8 cellular contexts compared by ENCODE assay signal in the genomic region with DNA sequence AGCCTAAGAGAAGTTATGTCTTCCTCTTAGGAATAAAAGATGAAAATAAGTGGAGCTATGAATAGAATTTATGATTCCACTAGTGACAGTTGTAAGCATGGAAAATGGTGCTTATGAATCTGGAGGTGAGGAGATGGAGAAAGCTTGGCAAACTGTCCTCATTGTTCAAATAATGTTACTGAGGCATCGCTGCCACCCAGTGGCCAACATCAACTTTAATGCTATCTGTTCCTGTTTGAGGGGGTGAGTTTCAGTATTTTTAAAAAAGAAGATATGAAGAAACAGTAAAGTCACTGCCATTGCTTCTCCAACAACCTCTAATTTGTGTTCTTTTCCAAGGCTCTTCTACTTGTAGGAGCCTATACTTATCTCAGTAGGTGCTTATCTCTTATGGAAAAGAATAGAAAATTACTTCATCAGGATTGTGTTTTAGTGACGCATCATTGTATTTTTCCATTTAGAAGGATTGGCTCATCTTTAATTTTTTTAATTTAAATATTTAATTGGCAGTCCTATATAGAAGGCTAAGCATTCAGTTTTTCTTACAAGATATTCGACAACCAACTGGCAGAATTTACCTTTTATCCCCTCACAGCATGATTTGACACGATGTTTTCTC.
DNase-seq lines count a peak whose midpoint lies in the region; ATAC-seq and TF ChIP-seq lines count a peak whose summit lies in the region.

No MANE protein-coding gene starts in this region.

- DNase-seq in activated effector memory CD4-positive, alpha-beta T cell treated with anti-CD3 and anti-CD28 coated beads, Interleukin-2, amount 50 U/mL, for 16 hours = peak; percentile 65
- DNase-seq in activated effector memory CD4-positive, alpha-beta T cell treated with Interleukin-2 at 50 U/mL for 16 hours = no peak
- DNase-seq in HFF-Myc (ENCODE audit: extremely low read depth, low read depth) = peak; percentile 31
- peak; percentile 61 for DNase-seq in NCI-H146 treated with DMSO at 0.1 percent for 48 hours (lab: John Stamatoyannopoulos, UW; ENCODE audit: unreplicated experiment)
- peak; percentile 47 for DNase-seq in WTC11 (ENCODE audit: low spot score)
- DNase-seq in fibroblast of gingiva (ENCODE audit: low read depth) = peak; percentile 62
- DNase-seq in nephron progenitor cell = peak; percentile 23
- DNase-seq in NCI-H2029 (lab: John Stamatoyannopoulos, UW) = no peak

- CTCF ChIA-PET in WTC11 (lab: Charles Lee) = interaction anchor here (0.8 to 3.3 kb wide), 8 partner anchors 36 to 260 kb away, joined by 3 to 12 read pairs (median 6); a partner anchor contains a TSS

- H3K27ac Mint-ChIP-seq in WTC11 (no peak overlapping the region), nephron progenitor cell (no peak overlapping the region)

- H3K9me3 Mint-ChIP-seq in WTC11 = no peaks in the 10 kb centered on the region
- H3K9me3 Mint-ChIP-seq in nephron progenitor cell = no peaks in the 10 kb centered on the region

- H3K4me1 Mint-ChIP-seq in WTC11 (peaks cover 20% of the 10 kb centered on the region), nephron progenitor cell (no peaks in the 10 kb centered on the region)

- no peaks in the 10 kb centered on the region for H3K36me3 Mint-ChIP-seq in WTC11
- H3K36me3 Mint-ChIP-seq in nephron progenitor cell (ENCODE audit: low read depth) = no peaks in the 10 kb centered on the region

- POLR2A ChIA-PET in WTC11 (lab: Charles Lee) = no interaction called here

- peak; percentile 69 for ATAC-seq in WTC11

- H3K27me3 Mint-ChIP-seq in WTC11 (ENCODE audit: low read depth) (no peaks in the 10 kb centered on the region), nephron progenitor cell (ENCODE audit: low read depth, poor library complexity) (no peaks in the 10 kb centered on the region)

- H3K4me3 ChIP-seq in HFF-Myc (replicated peaks; ENCODE audit: low read depth, low read length) = no peak overlapping the region

- H3K4me3 Mint-ChIP-seq in WTC11 = no peak overlapping the region
- no peak overlapping the region for H3K4me3 Mint-ChIP-seq in nephron progenitor cell

- TF ChIP-seq CTCF in HFF-Myc (IDR thresholded peaks at IDR 0.05; ENCODE audit: low read depth, low read length, missing control alignments) (peak; percentile 48), WTC11 (IDR thresholded peaks at IDR 0.05) (no peak), nephron progenitor cell (IDR thresholded peaks at IDR 0.05) (peak; percentile 37)

TF ChIP-seq in WTC11, 78 proteins besides CTCF, POLR2A, EP300 and RAD21:
- TF ChIP-seq, protein P1, sequence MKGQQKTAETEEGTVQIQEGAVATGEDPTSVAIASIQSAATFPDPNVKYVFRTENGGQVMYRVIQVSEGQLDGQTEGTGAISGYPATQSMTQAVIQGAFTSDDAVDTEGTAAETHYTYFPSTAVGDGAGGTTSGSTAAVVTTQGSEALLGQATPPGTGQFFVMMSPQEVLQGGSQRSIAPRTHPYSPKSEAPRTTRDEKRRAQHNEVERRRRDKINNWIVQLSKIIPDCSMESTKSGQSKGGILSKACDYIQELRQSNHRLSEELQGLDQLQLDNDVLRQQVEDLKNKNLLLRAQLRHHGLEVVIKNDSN (CRISPR knock-in tag; IDR thresholded peaks at IDR 0.05) = no peak
- TF ChIP-seq, protein P2, sequence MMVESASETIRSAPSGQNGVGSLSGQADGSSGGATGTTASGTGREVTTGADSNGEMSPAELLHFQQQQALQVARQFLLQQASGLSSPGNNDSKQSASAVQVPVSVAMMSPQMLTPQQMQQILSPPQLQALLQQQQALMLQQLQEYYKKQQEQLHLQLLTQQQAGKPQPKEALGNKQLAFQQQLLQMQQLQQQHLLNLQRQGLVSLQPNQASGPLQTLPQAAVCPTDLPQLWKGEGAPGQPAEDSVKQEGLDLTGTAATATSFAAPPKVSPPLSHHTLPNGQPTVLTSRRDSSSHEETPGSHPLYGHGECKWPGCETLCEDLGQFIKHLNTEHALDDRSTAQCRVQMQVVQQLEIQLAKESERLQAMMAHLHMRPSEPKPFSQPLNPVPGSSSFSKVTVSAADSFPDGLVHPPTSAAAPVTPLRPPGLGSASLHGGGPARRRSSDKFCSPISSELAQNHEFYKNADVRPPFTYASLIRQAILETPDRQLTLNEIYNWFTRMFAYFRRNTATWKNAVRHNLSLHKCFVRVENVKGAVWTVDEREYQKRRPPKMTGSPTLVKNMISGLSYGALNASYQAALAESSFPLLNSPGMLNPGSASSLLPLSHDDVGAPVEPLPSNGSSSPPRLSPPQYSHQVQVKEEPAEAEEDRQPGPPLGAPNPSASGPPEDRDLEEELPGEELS (CRISPR knock-in tag; IDR thresholded peaks at IDR 0.05) = no peak
- TF ChIP-seq, protein P3, sequence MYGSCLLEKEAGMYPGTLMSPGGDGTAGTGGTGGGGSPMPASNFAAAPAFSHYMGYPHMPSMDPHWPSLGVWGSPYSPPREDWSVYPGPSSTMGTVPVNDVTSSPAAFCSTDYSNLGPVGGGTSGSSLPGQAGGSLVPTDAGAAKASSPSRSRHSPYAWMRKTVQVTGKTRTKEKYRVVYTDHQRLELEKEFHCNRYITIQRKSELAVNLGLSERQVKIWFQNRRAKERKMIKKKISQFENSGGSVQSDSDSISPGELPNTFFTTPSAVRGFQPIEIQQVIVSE (CRISPR knock-in tag; IDR thresholded peaks at IDR 0.05; ENCODE audit: borderline replicate concordance) = no peak

Comparison
In these comparisons a context has a peak if more than half of its experiments do, and no peak if none do; other contexts are left out.
1. DNase-seq: peak in activated effector memory CD4-positive, alpha-beta T cell treated with anti-CD3 and anti-CD28 coated beads, Interleukin-2, amount 50 U/mL, for 16 hours (single experiment), HFF-Myc (single experiment), NCI-H146 treated with DMSO at 0.1 percent for 48 hours (single experiment), WTC11 (single experiment), fibroblast of gingiva (single experiment) and nephron progenitor cell (single experiment); none in activated effector memory CD4-positive, alpha-beta T cell treated with Interleukin-2 at 50 U/mL for 16 hours (single experiment) and NCI-H2029 (single experiment).